In the genomic region with DNA sequence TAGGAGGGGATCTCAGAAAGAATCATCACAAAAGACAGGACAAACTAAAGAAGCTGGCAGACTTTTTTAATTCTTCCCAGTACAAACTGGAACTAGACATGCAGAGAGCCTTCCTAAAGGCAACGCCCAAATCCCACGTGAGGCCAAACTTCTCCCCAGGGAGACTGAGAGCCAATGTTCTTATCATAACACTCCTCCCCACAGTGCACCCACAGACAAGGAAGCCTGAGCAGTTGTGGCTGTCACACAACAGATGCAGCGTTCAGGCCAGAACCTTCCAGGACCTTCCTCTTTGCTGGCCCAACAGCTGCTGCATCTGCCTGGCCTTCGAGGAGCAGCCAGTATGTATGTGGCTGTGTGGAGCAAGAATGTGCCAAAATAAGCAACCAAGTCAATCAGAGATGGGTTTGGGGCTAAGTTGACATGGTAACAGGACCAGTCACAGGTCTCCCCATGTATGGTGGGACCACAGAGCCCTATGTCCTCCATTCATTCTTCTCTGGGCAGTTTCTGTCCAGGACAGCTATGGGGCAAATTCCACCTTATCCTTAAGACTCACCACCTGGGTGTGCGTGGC, we compare ENCODE assay signal across 8 cellular contexts. TPM values are rescaled to one million over a fixed set of nuclear protein-coding genes. Genes with fewer than 3 reads are reported as not detected.
A peak's percentile ranks its signal among the peaks of the same experiment; 100 is the strongest.
DNase-seq lines count a peak whose midpoint lies in the region; ATAC-seq, FAIRE-seq and TF ChIP-seq lines count a peak whose summit lies in the region.

No MANE protein-coding gene starts in this region.

- peaks cover 72% of the 10 kb centered on the region for H3K4me1 Mint-ChIP-seq in stimulated activated naive CD8-positive, alpha-beta T cell treated with anti-CD3 and anti-CD28 coated beads, Interleukin-15, Interleukin-2, amounts not matched to agents 100 ng/mL and 50 ng/mL, for 24 hours (ENCODE audit: low read depth)
- peaks cover 73% of the 10 kb centered on the region for H3K4me1 Mint-ChIP-seq in stimulated activated naive CD8-positive, alpha-beta T cell treated with anti-CD3 and anti-CD28 coated beads, Interleukin-15, amount 100 ng/mL, for 72 hours
- peaks cover 63% of the 10 kb centered on the region for H3K4me1 Mint-ChIP-seq in activated CD4-positive, alpha-beta memory T cell treated with anti-CD3 and anti-CD28 coated beads for 36 hours (ENCODE audit: low read depth)

- peaks cover 6% of the 10 kb centered on the region for H4K20me1 ChIP-seq in keratinocyte (ENCODE audit: control insufficient read depth, extremely low read depth, insufficient read depth, low read length)

- no peaks in the 10 kb centered on the region for H3K9me3 ChIP-seq in keratinocyte (ENCODE audit: control insufficient read depth, low read depth, low read length)

- peaks cover 12% of the 10 kb centered on the region for H3K9me1 ChIP-seq in keratinocyte (ENCODE audit: control insufficient read depth, extremely low read depth, insufficient read depth, low read length)

- peak overlapping the region; percentile 49 for H3K27ac Mint-ChIP-seq in stimulated activated naive CD8-positive, alpha-beta T cell treated with anti-CD3 and anti-CD28 coated beads, Interleukin-15, Interleukin-2, amounts not matched to agents 100 ng/mL and 50 ng/mL, for 24 hours
- H3K27ac Mint-ChIP-seq in stimulated activated naive CD8-positive, alpha-beta T cell treated with anti-CD3 and anti-CD28 coated beads, Interleukin-15, amount 100 ng/mL, for 72 hours: no peak overlapping the region
- H3K27ac Mint-ChIP-seq in activated CD4-positive, alpha-beta memory T cell treated with anti-CD3 and anti-CD28 coated beads for 36 hours: peak overlapping the region; percentile 2

- no peak overlapping the region for H2AFZ ChIP-seq in keratinocyte (ENCODE audit: control insufficient read depth, low read length)

- no peak for ATAC-seq in stimulated activated naive CD8-positive, alpha-beta T cell treated with anti-CD3 and anti-CD28 coated beads, Interleukin-15, amount 100 ng/mL, for 72 hours

- no peaks in the 10 kb centered on the region for H3K36me3 ChIP-seq in keratinocyte (ENCODE audit: control insufficient read depth in 2 of 2, extremely low read depth in 1 of 2, insufficient read depth in 2 of 2, low read length in 2 of 2)

- H3K4me3 ChIP-seq in keratinocyte (ENCODE audit: control insufficient read depth in 2 of 3, extremely low read depth in 1 of 3, insufficient read depth in 2 of 3, low read depth in 1 of 3, low read length in 3 of 3): no peak overlapping the region

- CTCF ChIA-PET in activated CD4-positive, alpha-beta memory T cell treated with anti-CD3 and anti-CD28 coated beads for 36 hours (lab: Charles Lee): interaction anchor here (1.0 kb wide), 1 partner anchor 56 kb away, joined by 3 read pairs; no protein-coding TSS in a partner anchor

- no peak for DNase-seq in stimulated activated naive CD8-positive, alpha-beta T cell treated with anti-CD3 and anti-CD28 coated beads, Interleukin-15, amount 100 ng/mL, for 72 hours
- no peak for DNase-seq in activated CD4-positive, alpha-beta memory T cell treated with anti-CD3 and anti-CD28 coated beads for 36 hours
- DNase-seq in keratinocyte (ENCODE audit: low read depth, low spot score) (no peak), putamen (ENCODE audit: low spot score) (no peak), KG1 (lab: John Stamatoyannopoulos, UW) (no peak), islet precursor cell (no peak), RKO (ENCODE audit: low spot score) (no peak)

- H3K27ac ChIP-seq in keratinocyte (ENCODE audit: control insufficient read depth, insufficient read depth, low read length): peak overlapping the region; percentile 6

- POLR2A ChIA-PET in activated CD4-positive, alpha-beta memory T cell treated with anti-CD3 and anti-CD28 coated beads for 36 hours (lab: Charles Lee): no interaction called here

- no peak overlapping the region for H3K9ac ChIP-seq in keratinocyte (ENCODE audit: control insufficient read depth, extremely low read depth, insufficient read depth, low read length)

- peaks cover 28% of the 10 kb centered on the region for H3K4me1 ChIP-seq in keratinocyte (ENCODE audit: control insufficient read depth, extremely low read depth, insufficient read depth, low read length)

- H3K4me3 Mint-ChIP-seq in stimulated activated naive CD8-positive, alpha-beta T cell treated with anti-CD3 and anti-CD28 coated beads, Interleukin-15, Interleukin-2, amounts not matched to agents 100 ng/mL and 50 ng/mL, for 24 hours: no peak overlapping the region
- H3K4me3 Mint-ChIP-seq in stimulated activated naive CD8-positive, alpha-beta T cell treated with anti-CD3 and anti-CD28 coated beads, Interleukin-15, amount 100 ng/mL, for 72 hours: no peak overlapping the region
- no peak overlapping the region for H3K4me3 Mint-ChIP-seq in activated CD4-positive, alpha-beta memory T cell treated with anti-CD3 and anti-CD28 coated beads for 36 hours

- intact Hi-C loops in activated CD4-positive, alpha-beta memory T cell treated with anti-CD3 and anti-CD28 coated beads for 36 hours (cut with micrococcal nuclease): loop anchor here (2.0 to 5.0 kb wide), 3 partner anchors 33 to 409 kb away; partner anchors contain the start of gene SRPK2

- no peaks in the 10 kb centered on the region for H3K27me3 ChIP-seq in keratinocyte (ENCODE audit: control insufficient read depth, extremely low read depth, insufficient read depth, low read length)

- H3K36me3 Mint-ChIP-seq in stimulated activated naive CD8-positive, alpha-beta T cell treated with anti-CD3 and anti-CD28 coated beads, Interleukin-15, Interleukin-2, amounts not matched to agents 100 ng/mL and 50 ng/mL, for 24 hours (ENCODE audit: low read depth): no peaks in the 10 kb centered on the region
- H3K36me3 Mint-ChIP-seq in activated CD4-positive, alpha-beta memory T cell treated with anti-CD3 and anti-CD28 coated beads for 36 hours: peaks cover 2% of the 10 kb centered on the region

- TF ChIP-seq CTCF in keratinocyte (optimal IDR thresholded peaks at IDR 0.05 in 1 of 3, IDR thresholded peaks at IDR 0.05 in 1 of 3, conservative IDR thresholded peaks at IDR 0.05 in 1 of 3; ENCODE audit: extremely low read depth in 1 of 3, insufficient read depth in 2 of 3, low read length in 3 of 3): no peak

- H3K4me2 ChIP-seq in keratinocyte (ENCODE audit: control insufficient read depth, extremely low read depth, insufficient read depth, low read depth, low read length): no peak overlapping the region

- dilution Hi-C loops in keratinocyte (cut with MboI; ENCODE audit: extremely low pct_ligation_motif_present, low sequenced_read_pairs): no loop called here

- no peaks in the 10 kb centered on the region for H3K27me3 Mint-ChIP-seq in stimulated activated naive CD8-positive, alpha-beta T cell treated with anti-CD3 and anti-CD28 coated beads, Interleukin-15, Interleukin-2, amounts not matched to agents 100 ng/mL and 50 ng/mL, for 24 hours
- H3K27me3 Mint-ChIP-seq in stimulated activated naive CD8-positive, alpha-beta T cell treated with anti-CD3 and anti-CD28 coated beads, Interleukin-15, amount 100 ng/mL, for 72 hours: no peaks in the 10 kb centered on the region
- no peaks in the 10 kb centered on the region for H3K27me3 Mint-ChIP-seq in activated CD4-positive, alpha-beta memory T cell treated with anti-CD3 and anti-CD28 coated beads for 36 hours

- H3K79me2 ChIP-seq in keratinocyte (ENCODE audit: control insufficient read depth, insufficient read depth, low read length): peaks cover 65% of the 10 kb centered on the region

- no peaks in the 10 kb centered on the region for H3K9me3 Mint-ChIP-seq in stimulated activated naive CD8-positive, alpha-beta T cell treated with anti-CD3 and anti-CD28 coated beads, Interleukin-15, Interleukin-2, amounts not matched to agents 100 ng/mL and 50 ng/mL, for 24 hours
- no peaks in the 10 kb centered on the region for H3K9me3 Mint-ChIP-seq in stimulated activated naive CD8-positive, alpha-beta T cell treated with anti-CD3 and anti-CD28 coated beads, Interleukin-15, amount 100 ng/mL, for 72 hours
- no peaks in the 10 kb centered on the region for H3K9me3 Mint-ChIP-seq in activated CD4-positive, alpha-beta memory T cell treated with anti-CD3 and anti-CD28 coated beads for 36 hours

- FAIRE-seq in keratinocyte (lab: Jason Lieb, UNC): no peak

RNA-seq across cellular contexts. Expression of gene SRPK2, which starts 34.9 kb away (rescaled TPM):
- total RNA-seq in activated CD4-positive, alpha-beta memory T cell treated with anti-CD3 and anti-CD28 coated beads for 36 hours: 10 to 100 TPM; 39.1 to 40.6 TPM
- 26.6 to 40.2 TPM (median 32.7 TPM) in 3 replicates for polyA plus RNA-seq in keratinocyte
- 72.0 TPM for polyA plus RNA-seq in keratinocyte (2011; ENCODE audit: low read depth)
- 27.9 and 36.1 TPM in 2 replicates for polyA plus RNA-seq in keratinocyte (2011; cell fraction: cytosol; rRNA removed)
- polyA plus RNA-seq in keratinocyte (2011; cell fraction: nucleus; rRNA removed): 45.9 and 47.2 TPM in 2 replicates
- 37.8 and 50.5 TPM in 2 replicates for polyA plus RNA-seq in keratinocyte (2012; ENCODE audit: low replicate concordance)
- 22.2 to 50.0 TPM (median 27.8 TPM) in 3 replicates for polyA minus RNA-seq in keratinocyte
- polyA minus RNA-seq in keratinocyte (2011; cell fraction: cytosol; rRNA and poly(A)+ RNA removed): 22.3 TPM
- 45.9 and 90.8 TPM in 2 replicates for polyA minus RNA-seq in keratinocyte (2011; cell fraction: nucleus; rRNA and poly(A)+ RNA removed)

Comparison
In these comparisons a context has a peak if more than half of its experiments do, and no peak if none do; other contexts are left out.
1. H3K27ac Mint-ChIP-seq: peak in stimulated activated naive CD8-positive, alpha-beta T cell treated with anti-CD3 and anti-CD28 coated beads, Interleukin-15, Interleukin-2, amounts not matched to agents 100 ng/mL and 50 ng/mL, for 24 hours (single experiment) and activated CD4-positive, alpha-beta memory T cell treated with anti-CD3 and anti-CD28 coated beads for 36 hours (single experiment); none in stimulated activated naive CD8-positive, alpha-beta T cell treated with anti-CD3 and anti-CD28 coated beads, Interleukin-15, amount 100 ng/mL, for 72 hours (0 of 2).